In genomic region chr4:60452259-60452658, GRCh38 we compare ENCODE assay signal across 20 cellular contexts.
"Had no signal": no experiment of that assay in that cellular context is flagged by ENCODE, and none has a peak within 500 bp of the region (broad histone marks: within the 10 kb centered on the region; RNA-seq: fewer than 3 reads in every experiment).

No MANE protein-coding gene starts in this region.

- ATAC-seq: esophagus mucosa; gastroesophageal sphincter; heart left ventricle; left lung; mucosa of descending colon; natural killer cell treated with Interleukin-12 subunit alpha and Interleukin-12 subunit beta and Interleukin-15 and Interleukin-18, amount 100 ng/mL, for 72 hours; right lobe of liver; stimulated activated naive B cell treated with anti-CD40 and anti-IgM and Interleukin-4, amounts not matched to agents 10 μg/mL and 1 μg/mL and 100 μg/mL, for 72 hours had no signal

- DNase-seq: dorsolateral prefrontal cortex; effector CD8-positive, alpha-beta T cell; endodermal cell; foreskin fibroblast; heart left ventricle; kidney; left lung; mesenchymal stem cell; mucosa of descending colon; naive B cell; right lobe of liver; small intestine; stimulated activated CD4-positive, alpha-beta T cell treated with anti-CD3 and anti-CD28 coated beads, Interleukin-15, amount 100 ng/mL, for 24 hours; stimulated activated CD4-positive, alpha-beta T cell treated with anti-CD3 and anti-CD28 coated beads, Interleukin-2, amount 100 ng/mL, for 48 hours; stimulated activated naive B cell treated with anti-CD40 and anti-IgM and Interleukin-4, amounts not matched to agents 10 μg/mL and 1 μg/mL and 100 μg/mL, for 72 hours; upper lobe of left lung had no signal

- FAIRE-seq: kidney, small intestine, urothelium cell line had no signal
